1 cellular context compared by ENCODE assay signal in the genomic region with DNA sequence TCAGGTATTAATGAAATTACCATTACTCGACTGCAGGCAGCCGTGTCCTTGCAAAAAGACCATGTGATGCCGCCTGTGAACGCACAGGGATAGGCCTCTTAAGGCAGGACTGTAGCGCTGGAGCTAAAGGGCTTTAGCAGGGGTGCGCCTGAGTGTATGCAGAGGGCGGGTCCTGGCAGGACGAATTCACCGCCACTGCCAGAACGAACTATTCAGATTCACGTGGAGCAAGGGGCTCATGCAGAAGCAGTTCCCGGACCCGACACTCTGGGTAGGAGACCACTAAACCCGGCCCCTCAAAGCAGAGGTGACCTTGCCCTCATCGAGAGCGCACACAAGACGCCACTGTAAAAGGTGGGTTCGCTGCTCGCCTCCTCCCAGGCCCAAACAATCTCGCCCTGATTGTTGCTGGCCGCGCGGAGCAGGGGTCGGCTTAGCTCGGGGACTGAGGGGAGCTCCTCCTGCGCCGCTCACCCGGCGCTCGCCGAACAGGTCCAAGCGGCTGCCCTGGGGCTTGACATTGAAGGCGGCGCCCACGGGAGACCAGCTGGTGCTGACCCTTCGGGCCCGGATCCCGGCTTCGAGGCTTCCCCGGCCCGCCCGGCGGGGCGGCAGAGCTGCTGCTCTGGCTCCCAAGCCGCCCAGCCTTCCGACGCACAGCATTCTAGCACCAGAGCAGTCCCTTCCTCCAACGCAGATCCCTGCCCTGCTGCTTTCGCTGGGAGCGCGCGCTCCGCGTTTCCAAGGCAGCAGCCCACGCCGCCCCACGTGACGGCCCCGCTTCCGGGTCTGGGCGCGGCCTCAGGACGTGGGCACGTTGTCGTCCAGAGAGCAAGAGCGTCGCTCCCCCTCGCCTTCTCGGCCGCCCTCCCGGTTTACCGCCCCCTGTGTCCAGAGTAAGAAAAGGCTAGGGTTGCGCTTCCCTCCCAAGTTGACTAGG.
TF ChIP-seq lines count a peak whose summit lies in the region.

A gene (minus strand): TSS at position 743 of the 940 bp plus-strand sequence. CDS start 80 bp downstream, at position 663.

TF ChIP-seq in HepG2, 621 proteins besides CTCF, POLR2A, EP300 and RAD21 (continued from another document and continues in another):
- TF ChIP-seq, protein P1, sequence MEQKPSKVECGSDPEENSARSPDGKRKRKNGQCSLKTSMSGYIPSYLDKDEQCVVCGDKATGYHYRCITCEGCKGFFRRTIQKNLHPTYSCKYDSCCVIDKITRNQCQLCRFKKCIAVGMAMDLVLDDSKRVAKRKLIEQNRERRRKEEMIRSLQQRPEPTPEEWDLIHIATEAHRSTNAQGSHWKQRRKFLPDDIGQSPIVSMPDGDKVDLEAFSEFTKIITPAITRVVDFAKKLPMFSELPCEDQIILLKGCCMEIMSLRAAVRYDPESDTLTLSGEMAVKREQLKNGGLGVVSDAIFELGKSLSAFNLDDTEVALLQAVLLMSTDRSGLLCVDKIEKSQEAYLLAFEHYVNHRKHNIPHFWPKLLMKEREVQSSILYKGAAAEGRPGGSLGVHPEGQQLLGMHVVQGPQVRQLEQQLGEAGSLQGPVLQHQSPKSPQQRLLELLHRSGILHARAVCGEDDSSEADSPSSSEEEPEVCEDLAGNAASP (CRISPR knock-in tag; IDR thresholded peaks at IDR 0.05; ENCODE audit: borderline replicate concordance), result peak; percentile 74; the same call in 1 of the 2 replicates
- no peak for TF ChIP-seq IKZF1 (IDR thresholded peaks at IDR 0.05)
- peak; percentile 58 for TF ChIP-seq FOXA3 (CRISPR knock-in tag; IDR thresholded peaks at IDR 0.05)
- TF ChIP-seq, protein P2, sequence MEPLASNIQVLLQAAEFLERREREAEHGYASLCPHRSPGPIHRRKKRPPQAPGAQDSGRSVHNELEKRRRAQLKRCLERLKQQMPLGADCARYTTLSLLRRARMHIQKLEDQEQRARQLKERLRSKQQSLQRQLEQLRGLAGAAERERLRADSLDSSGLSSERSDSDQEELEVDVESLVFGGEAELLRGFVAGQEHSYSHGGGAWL (CRISPR knock-in tag; IDR thresholded peaks at IDR 0.05), result peak; percentile 86; the same call in 1 of the 2 replicates
- no peak for TF ChIP-seq CENPX (CRISPR knock-in tag; IDR thresholded peaks at IDR 0.05)
- peak; percentile 49; the same call in 1 of the 2 replicates for TF ChIP-seq TOE1 (CRISPR knock-in tag; IDR thresholded peaks at IDR 0.05)
- TF ChIP-seq ATF7-NPFF (CRISPR knock-in tag; IDR thresholded peaks at IDR 0.05; ENCODE audit: low read depth), result no peak
- TF ChIP-seq, protein P3, sequence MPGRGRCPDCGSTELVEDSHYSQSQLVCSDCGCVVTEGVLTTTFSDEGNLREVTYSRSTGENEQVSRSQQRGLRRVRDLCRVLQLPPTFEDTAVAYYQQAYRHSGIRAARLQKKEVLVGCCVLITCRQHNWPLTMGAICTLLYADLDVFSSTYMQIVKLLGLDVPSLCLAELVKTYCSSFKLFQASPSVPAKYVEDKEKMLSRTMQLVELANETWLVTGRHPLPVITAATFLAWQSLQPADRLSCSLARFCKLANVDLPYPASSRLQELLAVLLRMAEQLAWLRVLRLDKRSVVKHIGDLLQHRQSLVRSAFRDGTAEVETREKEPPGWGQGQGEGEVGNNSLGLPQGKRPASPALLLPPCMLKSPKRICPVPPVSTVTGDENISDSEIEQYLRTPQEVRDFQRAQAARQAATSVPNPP (CRISPR knock-in tag; IDR thresholded peaks at IDR 0.05), result no peak
- TF ChIP-seq, protein P4, sequence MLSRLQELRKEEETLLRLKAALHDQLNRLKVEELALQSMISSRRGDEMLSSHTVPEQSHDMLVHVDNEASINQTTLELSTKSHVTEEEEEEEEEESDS (CRISPR knock-in tag; IDR thresholded peaks at IDR 0.05; ENCODE audit: borderline replicate concordance), result no peak
- TF ChIP-seq MATR3 (CRISPR knock-in tag; IDR thresholded peaks at IDR 0.05), result no peak
- TF ChIP-seq KDM5A (IDR thresholded peaks at IDR 0.05; ENCODE audit: borderline replicate concordance, low read length), result peak; percentile 42; the same call in 1 of the 2 replicates
- 0 out of 2 replicates have a peak, but pooled peaks have one; percentile 58 for TF ChIP-seq ZBTB20 (CRISPR knock-in tag; IDR thresholded peaks at IDR 0.05; ENCODE audit: borderline replicate concordance, low read depth)
- no peak; the same call in 1 of the 2 replicates for TF ChIP-seq SOX5 (CRISPR knock-in tag; IDR thresholded peaks at IDR 0.05; ENCODE audit: borderline replicate concordance)
- TF ChIP-seq FOXK2 (IDR thresholded peaks at IDR 0.05), result peak; percentile 18; the same call in 1 of the 2 replicates
- peak; percentile 57; the same call in 1 of the 2 replicates for TF ChIP-seq ZNF782 (CRISPR knock-in tag; IDR thresholded peaks at IDR 0.05; ENCODE audit: borderline replicate concordance)
- TF ChIP-seq, protein P5, sequence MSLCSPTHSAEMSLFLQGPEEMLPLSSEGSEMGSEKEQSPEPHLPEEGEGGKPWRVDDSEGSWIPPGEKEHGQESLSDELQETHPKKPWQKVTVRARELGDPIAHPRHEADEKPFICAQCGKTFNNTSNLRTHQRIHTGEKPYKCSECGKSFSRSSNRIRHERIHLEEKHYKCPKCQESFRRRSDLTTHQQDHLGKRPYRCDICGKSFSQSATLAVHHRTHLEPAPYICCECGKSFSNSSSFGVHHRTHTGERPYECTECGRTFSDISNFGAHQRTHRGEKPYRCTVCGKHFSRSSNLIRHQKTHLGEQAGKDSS (CRISPR knock-in tag; IDR thresholded peaks at IDR 0.05; ENCODE audit: borderline replicate concordance, low read depth), result peak; percentile 79; the same call in 1 of the 2 replicates
- TF ChIP-seq NFYC (CRISPR knock-in tag; IDR thresholded peaks at IDR 0.05), result 0 out of 2 replicates have a peak, but pooled peaks have one; percentile 36
- no peak for TF ChIP-seq SKI (IDR thresholded peaks at IDR 0.05; ENCODE audit: partially characterized antibody)
- TF ChIP-seq, protein P6, sequence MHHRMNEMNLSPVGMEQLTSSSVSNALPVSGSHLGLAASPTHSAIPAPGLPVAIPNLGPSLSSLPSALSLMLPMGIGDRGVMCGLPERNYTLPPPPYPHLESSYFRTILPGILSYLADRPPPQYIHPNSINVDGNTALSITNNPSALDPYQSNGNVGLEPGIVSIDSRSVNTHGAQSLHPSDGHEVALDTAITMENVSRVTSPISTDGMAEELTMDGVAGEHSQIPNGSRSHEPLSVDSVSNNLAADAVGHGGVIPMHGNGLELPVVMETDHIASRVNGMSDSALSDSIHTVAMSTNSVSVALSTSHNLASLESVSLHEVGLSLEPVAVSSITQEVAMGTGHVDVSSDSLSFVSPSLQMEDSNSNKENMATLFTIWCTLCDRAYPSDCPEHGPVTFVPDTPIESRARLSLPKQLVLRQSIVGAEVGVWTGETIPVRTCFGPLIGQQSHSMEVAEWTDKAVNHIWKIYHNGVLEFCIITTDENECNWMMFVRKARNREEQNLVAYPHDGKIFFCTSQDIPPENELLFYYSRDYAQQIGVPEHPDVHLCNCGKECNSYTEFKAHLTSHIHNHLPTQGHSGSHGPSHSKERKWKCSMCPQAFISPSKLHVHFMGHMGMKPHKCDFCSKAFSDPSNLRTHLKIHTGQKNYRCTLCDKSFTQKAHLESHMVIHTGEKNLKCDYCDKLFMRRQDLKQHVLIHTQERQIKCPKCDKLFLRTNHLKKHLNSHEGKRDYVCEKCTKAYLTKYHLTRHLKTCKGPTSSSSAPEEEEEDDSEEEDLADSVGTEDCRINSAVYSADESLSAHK (CRISPR knock-in tag; IDR thresholded peaks at IDR 0.05; ENCODE audit: borderline replicate concordance), result no peak
- TF ChIP-seq, protein P7, sequence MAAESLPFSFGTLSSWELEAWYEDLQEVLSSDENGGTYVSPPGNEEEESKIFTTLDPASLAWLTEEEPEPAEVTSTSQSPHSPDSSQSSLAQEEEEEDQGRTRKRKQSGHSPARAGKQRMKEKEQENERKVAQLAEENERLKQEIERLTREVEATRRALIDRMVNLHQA (CRISPR knock-in tag; IDR thresholded peaks at IDR 0.05), result no peak
- TF ChIP-seq, protein P8, sequence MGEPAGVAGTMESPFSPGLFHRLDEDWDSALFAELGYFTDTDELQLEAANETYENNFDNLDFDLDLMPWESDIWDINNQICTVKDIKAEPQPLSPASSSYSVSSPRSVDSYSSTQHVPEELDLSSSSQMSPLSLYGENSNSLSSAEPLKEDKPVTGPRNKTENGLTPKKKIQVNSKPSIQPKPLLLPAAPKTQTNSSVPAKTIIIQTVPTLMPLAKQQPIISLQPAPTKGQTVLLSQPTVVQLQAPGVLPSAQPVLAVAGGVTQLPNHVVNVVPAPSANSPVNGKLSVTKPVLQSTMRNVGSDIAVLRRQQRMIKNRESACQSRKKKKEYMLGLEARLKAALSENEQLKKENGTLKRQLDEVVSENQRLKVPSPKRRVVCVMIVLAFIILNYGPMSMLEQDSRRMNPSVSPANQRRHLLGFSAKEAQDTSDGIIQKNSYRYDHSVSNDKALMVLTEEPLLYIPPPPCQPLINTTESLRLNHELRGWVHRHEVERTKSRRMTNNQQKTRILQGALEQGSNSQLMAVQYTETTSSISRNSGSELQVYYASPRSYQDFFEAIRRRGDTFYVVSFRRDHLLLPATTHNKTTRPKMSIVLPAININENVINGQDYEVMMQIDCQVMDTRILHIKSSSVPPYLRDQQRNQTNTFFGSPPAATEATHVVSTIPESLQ (CRISPR knock-in tag; conservative IDR thresholded peaks at IDR 0.05), result no peak
- TF ChIP-seq FOXJ3 (CRISPR knock-in tag; IDR thresholded peaks at IDR 0.05; ENCODE audit: borderline replicate concordance), result no peak
- TF ChIP-seq MIXL1 (CRISPR knock-in tag; IDR thresholded peaks at IDR 0.05), result no peak
- TF ChIP-seq, protein P9, sequence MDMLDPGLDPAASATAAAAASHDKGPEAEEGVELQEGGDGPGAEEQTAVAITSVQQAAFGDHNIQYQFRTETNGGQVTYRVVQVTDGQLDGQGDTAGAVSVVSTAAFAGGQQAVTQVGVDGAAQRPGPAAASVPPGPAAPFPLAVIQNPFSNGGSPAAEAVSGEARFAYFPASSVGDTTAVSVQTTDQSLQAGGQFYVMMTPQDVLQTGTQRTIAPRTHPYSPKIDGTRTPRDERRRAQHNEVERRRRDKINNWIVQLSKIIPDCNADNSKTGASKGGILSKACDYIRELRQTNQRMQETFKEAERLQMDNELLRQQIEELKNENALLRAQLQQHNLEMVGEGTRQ (IDR thresholded peaks at IDR 0.05; ENCODE audit: low read depth, low read length), result peak; percentile 94
- TF ChIP-seq, protein P9 (CRISPR knock-in tag; IDR thresholded peaks at IDR 0.05; ENCODE audit: borderline replicate concordance), result peak; percentile 98; the same call in 1 of the 2 replicates
- TF ChIP-seq NPAS2 (CRISPR knock-in tag; IDR thresholded peaks at IDR 0.05; ENCODE audit: borderline replicate concordance), result no peak
- TF ChIP-seq, protein P10, sequence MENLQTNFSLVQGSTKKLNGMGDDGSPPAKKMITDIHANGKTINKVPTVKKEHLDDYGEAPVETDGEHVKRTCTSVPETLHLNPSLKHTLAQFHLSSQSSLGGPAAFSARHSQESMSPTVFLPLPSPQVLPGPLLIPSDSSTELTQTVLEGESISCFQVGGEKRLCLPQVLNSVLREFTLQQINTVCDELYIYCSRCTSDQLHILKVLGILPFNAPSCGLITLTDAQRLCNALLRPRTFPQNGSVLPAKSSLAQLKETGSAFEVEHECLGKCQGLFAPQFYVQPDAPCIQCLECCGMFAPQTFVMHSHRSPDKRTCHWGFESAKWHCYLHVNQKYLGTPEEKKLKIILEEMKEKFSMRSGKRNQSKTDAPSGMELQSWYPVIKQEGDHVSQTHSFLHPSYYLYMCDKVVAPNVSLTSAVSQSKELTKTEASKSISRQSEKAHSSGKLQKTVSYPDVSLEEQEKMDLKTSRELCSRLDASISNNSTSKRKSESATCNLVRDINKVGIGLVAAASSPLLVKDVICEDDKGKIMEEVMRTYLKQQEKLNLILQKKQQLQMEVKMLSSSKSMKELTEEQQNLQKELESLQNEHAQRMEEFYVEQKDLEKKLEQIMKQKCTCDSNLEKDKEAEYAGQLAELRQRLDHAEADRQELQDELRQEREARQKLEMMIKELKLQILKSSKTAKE (CRISPR knock-in tag; IDR thresholded peaks at IDR 0.05; ENCODE audit: borderline replicate concordance), result no peak
- TF ChIP-seq ZNF674 (CRISPR knock-in tag; IDR thresholded peaks at IDR 0.05; ENCODE audit: low read depth), result no peak
- no peak for TF ChIP-seq ZNF572 (CRISPR knock-in tag; IDR thresholded peaks at IDR 0.05)
- no peak for TF ChIP-seq ZNF432 (CRISPR knock-in tag; IDR thresholded peaks at IDR 0.05; ENCODE audit: borderline replicate concordance)
- TF ChIP-seq TAF15 (IDR thresholded peaks at IDR 0.05; ENCODE audit: low read depth, low read length, poor library complexity, severe bottlenecking), result no peak
- TF ChIP-seq TBX3 (IDR thresholded peaks at IDR 0.05; ENCODE audit: borderline replicate concordance), result no peak
- TF ChIP-seq ZNF354B (CRISPR knock-in tag; IDR thresholded peaks at IDR 0.05), result no peak
- TF ChIP-seq YY1 (IDR thresholded peaks at IDR 0.05; ENCODE audit: insufficient read depth, insufficient replicate concordance, low read depth, low read length), result peak; percentile 65
- TF ChIP-seq, protein P11, sequence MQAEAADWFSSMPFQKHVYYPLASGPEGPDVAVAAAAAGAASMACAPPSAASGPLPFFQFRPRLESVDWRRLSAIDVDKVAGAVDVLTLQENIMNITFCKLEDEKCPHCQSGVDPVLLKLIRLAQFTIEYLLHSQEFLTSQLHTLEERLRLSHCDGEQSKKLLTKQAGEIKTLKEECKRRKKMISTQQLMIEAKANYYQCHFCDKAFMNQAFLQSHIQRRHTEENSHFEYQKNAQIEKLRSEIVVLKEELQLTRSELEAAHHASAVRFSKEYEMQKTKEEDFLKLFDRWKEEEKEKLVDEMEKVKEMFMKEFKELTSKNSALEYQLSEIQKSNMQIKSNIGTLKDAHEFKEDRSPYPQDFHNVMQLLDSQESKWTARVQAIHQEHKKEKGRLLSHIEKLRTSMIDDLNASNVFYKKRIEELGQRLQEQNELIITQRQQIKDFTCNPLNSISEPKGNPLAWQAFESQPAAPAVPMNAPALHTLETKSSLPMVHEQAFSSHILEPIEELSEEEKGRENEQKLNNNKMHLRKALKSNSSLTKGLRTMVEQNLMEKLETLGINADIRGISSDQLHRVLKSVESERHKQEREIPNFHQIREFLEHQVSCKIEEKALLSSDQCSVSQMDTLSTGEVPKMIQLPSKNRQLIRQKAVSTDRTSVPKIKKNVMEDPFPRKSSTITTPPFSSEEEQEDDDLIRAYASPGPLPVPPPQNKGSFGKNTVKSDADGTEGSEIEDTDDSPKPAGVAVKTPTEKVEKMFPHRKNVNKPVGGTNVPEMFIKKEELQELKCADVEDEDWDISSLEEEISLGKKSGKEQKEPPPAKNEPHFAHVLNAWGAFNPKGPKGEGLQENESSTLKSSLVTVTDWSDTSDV (CRISPR knock-in tag; IDR thresholded peaks at IDR 0.05), result no peak
- TF ChIP-seq, protein P12, sequence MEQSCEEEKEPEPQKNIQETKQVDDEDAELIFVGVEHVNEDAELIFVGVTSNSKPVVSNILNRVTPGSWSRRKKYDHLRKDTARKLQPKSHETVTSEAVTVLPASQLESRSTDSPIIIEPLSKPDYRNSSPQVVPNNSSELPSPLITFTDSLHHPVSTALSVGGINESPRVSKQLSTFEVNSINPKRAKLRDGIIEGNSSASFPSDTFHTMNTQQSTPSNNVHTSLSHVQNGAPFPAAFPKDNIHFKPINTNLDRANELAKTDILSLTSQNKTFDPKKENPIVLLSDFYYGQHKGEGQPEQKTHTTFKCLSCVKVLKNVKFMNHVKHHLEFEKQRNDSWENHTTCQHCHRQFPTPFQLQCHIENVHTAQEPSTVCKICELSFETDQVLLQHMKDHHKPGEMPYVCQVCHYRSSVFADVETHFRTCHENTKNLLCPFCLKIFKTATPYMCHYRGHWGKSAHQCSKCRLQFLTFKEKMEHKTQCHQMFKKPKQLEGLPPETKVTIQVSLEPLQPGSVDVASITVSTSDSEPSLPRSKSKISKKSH (CRISPR knock-in tag; IDR thresholded peaks at IDR 0.05; ENCODE audit: borderline replicate concordance), result no peak
